ENCODE assay signal across 1 cellular context in the genomic region with DNA sequence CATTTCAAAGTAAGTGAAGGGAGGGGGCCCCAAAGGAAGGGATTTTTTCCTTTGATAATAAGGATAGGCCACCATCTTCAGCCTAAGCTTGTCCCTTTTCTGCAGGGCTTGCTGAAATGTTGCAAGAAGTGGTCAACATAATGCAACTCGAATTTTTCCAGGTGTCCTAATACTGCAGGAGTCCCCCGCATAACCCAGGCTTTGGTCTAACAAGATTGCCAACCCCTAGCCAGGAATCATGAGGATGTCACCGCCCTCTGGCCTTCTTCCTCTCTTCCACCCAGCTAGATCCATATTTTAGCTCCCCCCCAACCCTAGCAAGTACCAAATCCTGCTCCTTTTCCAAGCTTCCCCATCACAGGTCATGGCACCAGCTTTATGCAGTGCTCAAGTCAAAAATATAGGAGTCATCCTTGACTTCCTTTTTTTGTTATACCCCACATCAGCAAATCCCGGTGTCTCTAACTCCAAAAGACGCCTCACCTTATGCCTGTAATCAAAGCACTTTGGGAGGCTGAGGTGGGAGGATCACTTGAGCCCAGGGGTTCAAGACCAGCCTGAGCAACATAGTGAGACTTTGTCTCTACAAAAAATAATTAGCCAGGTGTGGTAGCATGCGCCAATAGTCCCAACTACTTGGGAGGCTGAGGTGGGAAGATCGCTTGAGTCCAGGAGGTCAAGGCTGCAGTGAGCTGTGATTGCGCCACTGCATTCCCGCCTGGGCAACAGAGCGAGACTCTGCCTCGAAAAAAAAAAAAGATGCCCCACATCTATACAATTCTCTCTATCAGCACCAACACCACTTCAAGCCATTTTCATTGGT.
A peak's percentile ranks its signal among the peaks of the same experiment; 100 is the strongest.
TF ChIP-seq lines count a peak whose summit lies in the region.

No MANE protein-coding gene starts in this region.

TF ChIP-seq in HepG2, 621 proteins besides CTCF, POLR2A, EP300 and RAD21 (continued from another document):
- TF ChIP-seq, protein P1, sequence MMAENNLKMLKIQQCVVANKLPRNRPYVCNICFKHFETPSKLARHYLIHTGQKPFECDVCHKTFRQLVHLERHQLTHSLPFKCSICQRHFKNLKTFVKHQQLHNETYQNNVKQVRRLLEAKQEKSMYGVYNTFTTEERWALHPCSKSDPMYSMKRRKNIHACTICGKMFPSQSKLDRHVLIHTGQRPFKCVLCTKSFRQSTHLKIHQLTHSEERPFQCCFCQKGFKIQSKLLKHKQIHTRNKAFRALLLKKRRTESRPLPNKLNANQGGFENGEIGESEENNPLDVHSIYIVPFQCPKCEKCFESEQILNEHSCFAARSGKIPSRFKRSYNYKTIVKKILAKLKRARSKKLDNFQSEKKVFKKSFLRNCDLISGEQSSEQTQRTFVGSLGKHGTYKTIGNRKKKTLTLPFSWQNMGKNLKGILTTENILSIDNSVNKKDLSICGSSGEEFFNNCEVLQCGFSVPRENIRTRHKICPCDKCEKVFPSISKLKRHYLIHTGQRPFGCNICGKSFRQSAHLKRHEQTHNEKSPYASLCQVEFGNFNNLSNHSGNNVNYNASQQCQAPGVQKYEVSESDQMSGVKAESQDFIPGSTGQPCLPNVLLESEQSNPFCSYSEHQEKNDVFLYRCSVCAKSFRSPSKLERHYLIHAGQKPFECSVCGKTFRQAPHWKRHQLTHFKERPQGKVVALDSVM (CRISPR knock-in tag; IDR thresholded peaks at IDR 0.05): peak; percentile 94
- 0 out of 2 replicates have a peak, but pooled peaks have one; percentile 5 for TF ChIP-seq NKX3-1 (CRISPR knock-in tag; IDR thresholded peaks at IDR 0.05)
- TF ChIP-seq SNAI1 (CRISPR knock-in tag; IDR thresholded peaks at IDR 0.05; ENCODE audit: borderline replicate concordance): no peak
- TF ChIP-seq, protein P2, sequence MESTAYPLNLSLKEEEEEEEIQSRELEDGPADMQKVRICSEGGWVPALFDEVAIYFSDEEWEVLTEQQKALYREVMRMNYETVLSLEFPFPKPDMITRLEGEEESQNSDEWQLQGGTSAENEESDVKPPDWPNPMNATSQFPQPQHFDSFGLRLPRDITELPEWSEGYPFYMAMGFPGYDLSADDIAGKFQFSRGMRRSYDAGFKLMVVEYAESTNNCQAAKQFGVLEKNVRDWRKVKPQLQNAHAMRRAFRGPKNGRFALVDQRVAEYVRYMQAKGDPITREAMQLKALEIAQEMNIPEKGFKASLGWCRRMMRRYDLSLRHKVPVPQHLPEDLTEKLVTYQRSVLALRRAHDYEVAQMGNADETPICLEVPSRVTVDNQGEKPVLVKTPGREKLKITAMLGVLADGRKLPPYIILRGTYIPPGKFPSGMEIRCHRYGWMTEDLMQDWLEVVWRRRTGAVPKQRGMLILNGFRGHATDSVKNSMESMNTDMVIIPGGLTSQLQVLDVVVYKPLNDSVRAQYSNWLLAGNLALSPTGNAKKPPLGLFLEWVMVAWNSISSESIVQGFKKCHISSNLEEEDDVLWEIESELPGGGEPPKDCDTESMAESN (CRISPR knock-in tag; conservative IDR thresholded peaks at IDR 0.05): 0 out of 2 replicates have a peak, but pooled peaks have one; percentile 23
- TF ChIP-seq ZMYM3 (CRISPR knock-in tag; IDR thresholded peaks at IDR 0.05): peak; percentile 96
- no peak for TF ChIP-seq NONO (IDR thresholded peaks at IDR 0.05)
- TF ChIP-seq NONO (CRISPR knock-in tag; conservative IDR thresholded peaks at IDR 0.05): no peak
- peak; percentile 74; the same call in 1 of the 2 replicates for TF ChIP-seq SNAPC2 (CRISPR knock-in tag; IDR thresholded peaks at IDR 0.05)
- TF ChIP-seq ZFP41 (CRISPR knock-in tag; IDR thresholded peaks at IDR 0.05; ENCODE audit: borderline replicate concordance): no peak
- TF ChIP-seq MIER3 (CRISPR knock-in tag; IDR thresholded peaks at IDR 0.05; ENCODE audit: borderline replicate concordance): 0 out of 2 replicates have a peak, but pooled peaks have one; percentile 29
- TF ChIP-seq SALL2 (CRISPR knock-in tag; IDR thresholded peaks at IDR 0.05): 0 out of 2 replicates have a peak, but pooled peaks have one; percentile 10
- TF ChIP-seq TAF1 (CRISPR knock-in tag; IDR thresholded peaks at IDR 0.05): peak; percentile 30; the same call in 1 of the 2 replicates
- TF ChIP-seq, protein P3, sequence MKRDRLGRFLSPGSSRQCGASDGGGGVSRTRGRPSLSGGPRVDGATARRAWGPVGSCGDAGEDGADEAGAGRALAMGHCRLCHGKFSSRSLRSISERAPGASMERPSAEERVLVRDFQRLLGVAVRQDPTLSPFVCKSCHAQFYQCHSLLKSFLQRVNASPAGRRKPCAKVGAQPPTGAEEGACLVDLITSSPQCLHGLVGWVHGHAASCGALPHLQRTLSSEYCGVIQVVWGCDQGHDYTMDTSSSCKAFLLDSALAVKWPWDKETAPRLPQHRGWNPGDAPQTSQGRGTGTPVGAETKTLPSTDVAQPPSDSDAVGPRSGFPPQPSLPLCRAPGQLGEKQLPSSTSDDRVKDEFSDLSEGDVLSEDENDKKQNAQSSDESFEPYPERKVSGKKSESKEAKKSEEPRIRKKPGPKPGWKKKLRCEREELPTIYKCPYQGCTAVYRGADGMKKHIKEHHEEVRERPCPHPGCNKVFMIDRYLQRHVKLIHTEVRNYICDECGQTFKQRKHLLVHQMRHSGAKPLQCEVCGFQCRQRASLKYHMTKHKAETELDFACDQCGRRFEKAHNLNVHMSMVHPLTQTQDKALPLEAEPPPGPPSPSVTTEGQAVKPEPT (CRISPR knock-in tag; IDR thresholded peaks at IDR 0.05; ENCODE audit: low read depth): no peak
- TF ChIP-seq, protein P4, sequence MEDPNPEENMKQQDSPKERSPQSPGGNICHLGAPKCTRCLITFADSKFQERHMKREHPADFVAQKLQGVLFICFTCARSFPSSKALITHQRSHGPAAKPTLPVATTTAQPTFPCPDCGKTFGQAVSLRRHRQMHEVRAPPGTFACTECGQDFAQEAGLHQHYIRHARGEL (CRISPR knock-in tag; IDR thresholded peaks at IDR 0.05): no peak
- TF ChIP-seq, protein P5, sequence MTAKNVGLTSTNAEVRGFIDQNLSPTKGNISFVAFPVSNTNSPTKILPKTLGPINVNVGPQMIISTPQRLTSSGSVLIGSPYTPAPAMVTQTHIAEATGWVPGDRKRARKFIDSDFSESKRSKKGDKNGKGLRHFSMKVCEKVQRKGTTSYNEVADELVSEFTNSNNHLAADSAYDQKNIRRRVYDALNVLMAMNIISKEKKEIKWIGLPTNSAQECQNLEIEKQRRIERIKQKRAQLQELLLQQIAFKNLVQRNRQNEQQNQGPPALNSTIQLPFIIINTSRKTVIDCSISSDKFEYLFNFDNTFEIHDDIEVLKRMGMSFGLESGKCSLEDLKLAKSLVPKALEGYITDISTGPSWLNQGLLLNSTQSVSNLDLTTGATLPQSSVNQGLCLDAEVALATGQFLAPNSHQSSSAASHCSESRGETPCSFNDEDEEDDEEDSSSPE (CRISPR knock-in tag; IDR thresholded peaks at IDR 0.05): 0 out of 2 replicates have a peak, but pooled peaks have one; percentile 44
- TF ChIP-seq FOXK1 (CRISPR knock-in tag; IDR thresholded peaks at IDR 0.05; ENCODE audit: borderline replicate concordance, low read depth): peak; percentile 34; the same call in 1 of the 2 replicates
- TF ChIP-seq, protein P6, sequence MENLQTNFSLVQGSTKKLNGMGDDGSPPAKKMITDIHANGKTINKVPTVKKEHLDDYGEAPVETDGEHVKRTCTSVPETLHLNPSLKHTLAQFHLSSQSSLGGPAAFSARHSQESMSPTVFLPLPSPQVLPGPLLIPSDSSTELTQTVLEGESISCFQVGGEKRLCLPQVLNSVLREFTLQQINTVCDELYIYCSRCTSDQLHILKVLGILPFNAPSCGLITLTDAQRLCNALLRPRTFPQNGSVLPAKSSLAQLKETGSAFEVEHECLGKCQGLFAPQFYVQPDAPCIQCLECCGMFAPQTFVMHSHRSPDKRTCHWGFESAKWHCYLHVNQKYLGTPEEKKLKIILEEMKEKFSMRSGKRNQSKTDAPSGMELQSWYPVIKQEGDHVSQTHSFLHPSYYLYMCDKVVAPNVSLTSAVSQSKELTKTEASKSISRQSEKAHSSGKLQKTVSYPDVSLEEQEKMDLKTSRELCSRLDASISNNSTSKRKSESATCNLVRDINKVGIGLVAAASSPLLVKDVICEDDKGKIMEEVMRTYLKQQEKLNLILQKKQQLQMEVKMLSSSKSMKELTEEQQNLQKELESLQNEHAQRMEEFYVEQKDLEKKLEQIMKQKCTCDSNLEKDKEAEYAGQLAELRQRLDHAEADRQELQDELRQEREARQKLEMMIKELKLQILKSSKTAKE (CRISPR knock-in tag; IDR thresholded peaks at IDR 0.05; ENCODE audit: borderline replicate concordance): 0 out of 2 replicates have a peak, but pooled peaks have one; percentile 35
- no peak for TF ChIP-seq ATAD3A (CRISPR knock-in tag; IDR thresholded peaks at IDR 0.05)
- 0 out of 2 replicates have a peak, but pooled peaks have one; percentile 18 for TF ChIP-seq MBD4 (IDR thresholded peaks at IDR 0.05; ENCODE audit: borderline replicate concordance, low read length)
- TF ChIP-seq PLRG1 (conservative IDR thresholded peaks at IDR 0.05): no peak
- peak; percentile 91 for TF ChIP-seq GFI1 (CRISPR knock-in tag; IDR thresholded peaks at IDR 0.05; ENCODE audit: borderline replicate concordance)
- TF ChIP-seq, protein P7, sequence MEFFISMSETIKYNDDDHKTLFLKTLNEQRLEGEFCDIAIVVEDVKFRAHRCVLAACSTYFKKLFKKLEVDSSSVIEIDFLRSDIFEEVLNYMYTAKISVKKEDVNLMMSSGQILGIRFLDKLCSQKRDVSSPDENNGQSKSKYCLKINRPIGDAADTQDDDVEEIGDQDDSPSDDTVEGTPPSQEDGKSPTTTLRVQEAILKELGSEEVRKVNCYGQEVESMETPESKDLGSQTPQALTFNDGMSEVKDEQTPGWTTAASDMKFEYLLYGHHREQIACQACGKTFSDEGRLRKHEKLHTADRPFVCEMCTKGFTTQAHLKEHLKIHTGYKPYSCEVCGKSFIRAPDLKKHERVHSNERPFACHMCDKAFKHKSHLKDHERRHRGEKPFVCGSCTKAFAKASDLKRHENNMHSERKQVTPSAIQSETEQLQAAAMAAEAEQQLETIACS (CRISPR knock-in tag; IDR thresholded peaks at IDR 0.05): 0 out of 2 replicates have a peak, but pooled peaks have one; percentile 28
